Comparison of ENCODE assay signal across 18 cellular contexts in genomic region chr1:65048325-65048724, GRCh38.
A peak's percentile ranks its signal among the peaks of the same experiment; 100 is the strongest.
DNase-seq lines count a peak whose midpoint lies in the region; ATAC-seq and TF ChIP-seq lines count a peak whose summit lies in the region.
"Had no signal": no experiment of that assay in that cellular context is flagged by ENCODE, and none has a peak within 500 bp of the region (broad histone marks: within the 10 kb centered on the region; RNA-seq: fewer than 3 reads in every experiment).

No MANE protein-coding gene starts in this region.

- H3K27ac Mint-ChIP-seq in stimulated activated naive CD8-positive, alpha-beta T cell treated with anti-CD3 and anti-CD28 coated beads, Interleukin-15, amount 100 ng/mL, for 72 hours, result no peak overlapping the region
- H3K27ac Mint-ChIP-seq: HFFc6 had no signal

- H3K27ac ChIP-seq in GM23248 (no peak overlapping the region), prostate gland (no peak overlapping the region)

- ATAC-seq in left colon (peak; percentile 46), sciatic nerve (peak; percentile 67), GM18505 (IDR thresholded peaks at IDR 0.05; ENCODE audit: unreplicated experiment) (no peak)
- ATAC-seq in stimulated activated naive CD8-positive, alpha-beta T cell treated with anti-CD3 and anti-CD28 coated beads, Interleukin-15, amount 100 ng/mL, for 72 hours, result no peak
- ATAC-seq: HepG2 had no signal

- DNase-seq in GM23248, result peak; percentile 44
- peak; percentile 23 for DNase-seq in fibroblast of gingiva (ENCODE audit: low read depth)
- DNase-seq in left colon, result no peak
- DNase-seq in sciatic nerve (ENCODE audit: low spot score), result no peak
- DNase-seq in prostate gland (ENCODE audit: low spot score), result no peak
- DNase-seq in NOMO-1 treated with DMSO at 0.1 percent for 48 hours (lab: John Stamatoyannopoulos, UW; ENCODE audit: unreplicated experiment), result no peak
- no peak for DNase-seq in stimulated activated naive CD8-positive, alpha-beta T cell treated with anti-CD3 and anti-CD28 coated beads, Interleukin-15, amount 100 ng/mL, for 72 hours
- DNase-seq: COR-L47; HFFc6; KG1; NCI-H1694 treated with DMSO at 0.1 percent for 48 hours; NCI-H510A; NCI-H748 treated with DMSO at 0.1 percent for 48 hours; NK-92 treated with Interleukin-12 subunit alpha and Interleukin-12 subunit beta, amount 100 ng/mL, for 24 hours; OCI-M1; Right ventricle myocardium superior had no signal

- TF ChIP-seq POLR2A in prostate gland (IDR thresholded peaks at IDR 0.05), result no peak
- no peak for TF ChIP-seq POLR2A in GM18505 (IDR thresholded peaks at IDR 0.05; ENCODE audit: borderline replicate concordance, extremely low read depth, insufficient read depth, insufficient read length)

- H3K4me3 Mint-ChIP-seq in stimulated activated naive CD8-positive, alpha-beta T cell treated with anti-CD3 and anti-CD28 coated beads, Interleukin-15, amount 100 ng/mL, for 72 hours, result no peak overlapping the region
- H3K4me3 Mint-ChIP-seq: HFFc6 had no signal

- whole genome bisulfite sequencing in GM23248 (ENCODE audit: low coverage in 1 of 2, low lambda C conversion rate in 2 of 2, missing lambda C conversion rate in 2 of 2), 2 experiments, result 14 to 15% methylated on average over 6 of the region's 6 CpGs
- WGBS in prostate gland, result 21% methylated on average over 6 of the region's 6 CpGs

- no peaks in the 10 kb centered on the region for H3K9me2 ChIP-seq in GM23248 (ENCODE audit: insufficient read depth)

- H3K4me1 Mint-ChIP-seq in stimulated activated naive CD8-positive, alpha-beta T cell treated with anti-CD3 and anti-CD28 coated beads, Interleukin-15, amount 100 ng/mL, for 72 hours, result peaks cover 52% of the 10 kb centered on the region

- H3K9me3 Mint-ChIP-seq in stimulated activated naive CD8-positive, alpha-beta T cell treated with anti-CD3 and anti-CD28 coated beads, Interleukin-15, amount 100 ng/mL, for 72 hours, result no peaks in the 10 kb centered on the region
- H3K9me3 Mint-ChIP-seq: HFFc6 had no signal

- no peak overlapping the region for H3K4me2 ChIP-seq in GM23248 (ENCODE audit: unreplicated experiment)

- H3K9me3 ChIP-seq in GM23248 (ENCODE audit: low read depth) (no peaks in the 10 kb centered on the region), prostate gland (no peaks in the 10 kb centered on the region)

- no peaks in the 10 kb centered on the region for H4K20me1 ChIP-seq in GM23248 (ENCODE audit: insufficient read depth)

- H3K9ac ChIP-seq in GM23248, result no peak overlapping the region

- no peaks in the 10 kb centered on the region for H3K27me3 Mint-ChIP-seq in stimulated activated naive CD8-positive, alpha-beta T cell treated with anti-CD3 and anti-CD28 coated beads, Interleukin-15, amount 100 ng/mL, for 72 hours

- TF ChIP-seq CTCF in prostate gland (IDR thresholded peaks at IDR 0.05), result no peak

- in situ Hi-C loops in GM23248 (cut with MboI), result no loop called here

- H2AFZ ChIP-seq in GM23248, result no peak overlapping the region

- intact Hi-C loops in left colon (cut with DNase I, micrococcal nuclease), result no loop called here
- intact Hi-C loops in sciatic nerve (cut with DNase I), result no loop called here
- intact Hi-C loops in prostate gland (cut with DNase I), result no loop called here

- H3K4me3 ChIP-seq in GM23248 (no peak overlapping the region), prostate gland (no peak overlapping the region)

- 0 out of 2 replicates have a peak, but pooled peaks cover 8% of the 10 kb centered on the region for H3K4me1 ChIP-seq in GM23248 (ENCODE audit: insufficient read depth)
- H3K4me1 ChIP-seq in prostate gland (replicated peaks), result peaks cover 4% of the 10 kb centered on the region

- no peaks in the 10 kb centered on the region for H3K27me3 ChIP-seq in GM23248 (replicated peaks; ENCODE audit: insufficient read depth)
- no peaks in the 10 kb centered on the region for H3K27me3 ChIP-seq in prostate gland (replicated peaks; ENCODE audit: insufficient read depth)

- H3K36me3 ChIP-seq in GM23248 (ENCODE audit: low read depth) (no peaks in the 10 kb centered on the region), prostate gland (no peaks in the 10 kb centered on the region)

- H3F3A ChIP-seq in GM23248 (ENCODE audit: insufficient read depth), result no peaks in the 10 kb centered on the region

- H3K79me2 ChIP-seq in GM23248 (ENCODE audit: insufficient read depth), result no peaks in the 10 kb centered on the region

Comparison
In these comparisons a context has a peak if more than half of its experiments do, and no peak if none do; other contexts are left out.
1. DNase-seq: peak in GM23248 (single experiment) and fibroblast of gingiva (single experiment); none in left colon (0 of 2), sciatic nerve (single experiment), prostate gland (single experiment), NOMO-1 treated with DMSO at 0.1 percent for 48 hours (single experiment) and stimulated activated naive CD8-positive, alpha-beta T cell treated with anti-CD3 and anti-CD28 coated beads, Interleukin-15, amount 100 ng/mL, for 72 hours (0 of 2).
2. ATAC-seq: peak in left colon (single experiment) and sciatic nerve (single experiment); none in stimulated activated naive CD8-positive, alpha-beta T cell treated with anti-CD3 and anti-CD28 coated beads, Interleukin-15, amount 100 ng/mL, for 72 hours (single experiment) and GM18505 (single experiment).